Comparison of ENCODE assay signal across 8 cellular contexts in genomic region chr2:158968396-158969161, GRCh38. TPM values are rescaled to one million over a fixed set of nuclear protein-coding genes. Genes with fewer than 3 reads are reported as not detected.
DNase-seq lines count a peak whose midpoint lies in the region; ATAC-seq and TF ChIP-seq lines count a peak whose summit lies in the region.

TSS of gene TANC1 (plus strand) at chr2:158968640. CDS start at chr2:159065911, 97,271 bp downstream.

- ATAC-seq in GM18873 (IDR thresholded peaks at IDR 0.05; ENCODE audit: low FRiP score, unreplicated experiment), result peak; percentile 85
- peak; percentile 91 for ATAC-seq in HG03095 (IDR thresholded peaks at IDR 0.05; ENCODE audit: unreplicated experiment)

- H3K27me3 ChIP-seq in kidney epithelial cell (ENCODE audit: control insufficient read depth, insufficient read depth, low read length), result no peaks in the 10 kb centered on the region

- peak within 1 kb of the TSS; percentile 83 for H3K4me3 ChIP-seq in WI38 (ENCODE audit: low read depth, low read length)
- H3K4me3 ChIP-seq in choroid plexus epithelial cell (ENCODE audit: low read depth, low read length), result peak within 1 kb of the TSS; percentile 77
- peak within 1 kb of the TSS; percentile 88 for H3K4me3 ChIP-seq in kidney epithelial cell (ENCODE audit: low read depth, low read length)

- DNase-seq in AG08395 (ENCODE audit: low spot score), result peak; percentile 93
- peak; percentile 88 for DNase-seq in NCI-H2171 treated with DMSO at 0.1 percent for 48 hours (lab: John Stamatoyannopoulos, UW)
- DNase-seq in choroid plexus epithelial cell (ENCODE audit: low read depth), result peak; percentile 94
- DNase-seq in kidney epithelial cell (ENCODE audit: low read depth), result peak; percentile 63
- peak; percentile 51 for DNase-seq in stimulated activated CD4-positive, alpha-beta T cell treated with anti-CD3 and anti-CD28 coated beads, Interleukin-12 subunit alpha, Interleukin-12 subunit beta, amount 100 ng/mL, for 4 hours

- H3K36me3 ChIP-seq in kidney epithelial cell (ENCODE audit: control insufficient read depth, insufficient read depth, low read length), result no peaks in the 10 kb centered on the region

- no peak for TF ChIP-seq CTCF in WI38 (IDR thresholded peaks at IDR 0.05; ENCODE audit: low read depth, low read length)
- TF ChIP-seq CTCF in choroid plexus epithelial cell (conservative IDR thresholded peaks at IDR 0.05; ENCODE audit: low read depth, low read length), result no peak
- TF ChIP-seq CTCF in kidney epithelial cell (IDR thresholded peaks at IDR 0.05; ENCODE audit: insufficient read depth, low read length, poor library complexity, severe bottlenecking), result no peak

RNA-seq across cellular contexts. Expression of gene TANC1, which starts in this region (rescaled TPM):
- 18.5 and 21.3 TPM in 2 replicates for total RNA-seq in kidney epithelial cell

Comparison
In these comparisons a context has a peak if more than half of its experiments do, and no peak if none do; other contexts are left out.
1. Peak in every context shown above with its lines: DNase-seq, ATAC-seq and H3K4me3 ChIP-seq.